ENCODE assay signal across 26 cellular contexts in genomic region chr7:12004547-12004946, GRCh38.
"Had no signal": no experiment of that assay in that cellular context is flagged by ENCODE, and none has a peak within 500 bp of the region (broad histone marks: within the 10 kb centered on the region; RNA-seq: fewer than 3 reads in every experiment).

No MANE protein-coding gene starts in this region.

- H3K9me3 ChIP-seq: heart left ventricle, left ventricle myocardium inferior, pancreas, prostate gland, spleen, tibial nerve, upper lobe of left lung had no signal

- H3K27me3 ChIP-seq: heart left ventricle, pancreas, spleen, tibial nerve, upper lobe of left lung had no signal

- ATAC-seq: heart left ventricle; natural killer cell; right cardiac atrium; sciatic nerve; stimulated activated memory B cell treated with anti-CD40 and anti-IgM and Interleukin-4, amounts not matched to agents 10 μg/mL and 1 μg/mL and 100 μg/mL, for 72 hours; stimulated activated naive CD8-positive, alpha-beta T cell treated with anti-CD3 and anti-CD28 coated beads, Interleukin-15, amount 100 ng/mL, for 72 hours had no signal

- H3K36me3 ChIP-seq: heart left ventricle, left ventricle myocardium inferior, pancreas, prostate gland, spleen, tibial nerve, upper lobe of left lung had no signal

- H3K4me3 ChIP-seq: heart left ventricle, left ventricle myocardium inferior, lung, pancreas, prostate gland, skin epidermis, spleen, tibial nerve, upper lobe of left lung had no signal

- DNase-seq: glutamatergic neuron; heart left ventricle; hypothalamus; immature natural killer cell; kidney; left ventricle myocardium inferior; naive B cell; natural killer cell; nephron progenitor cell; pancreas; retina; right cardiac atrium; spleen; stimulated activated CD4-positive, alpha-beta T cell treated with anti-CD3 and anti-CD28 coated beads, Interleukin-4, amount 100 ng/mL, for 4 hours; stimulated activated CD8-positive, alpha-beta memory T cell treated with anti-CD3 and anti-CD28 coated beads, Interleukin-4, amount 100 ng/mL, for 48 hours; stimulated activated naive CD4-positive, alpha-beta T cell treated with Interleukin-2 at 50 U/mL for 16 hours; stimulated activated naive CD8-positive, alpha-beta T cell treated with anti-CD3 and anti-CD28 coated beads, Interleukin-15, amount 100 ng/mL, for 72 hours; substantia nigra; upper lobe of left lung had no signal

- H3K4me1 ChIP-seq: heart left ventricle, left ventricle myocardium inferior, pancreas, prostate gland, spleen, tibial nerve, upper lobe of left lung had no signal

- FAIRE-seq: islet of Langerhans, kidney had no signal

- H3K27ac ChIP-seq: heart left ventricle, left ventricle myocardium inferior, pancreas, prostate gland, skin epidermis, spleen, tibial nerve, upper lobe of left lung had no signal
